ENCODE assay signal across 35 cellular contexts in genomic region chr11:67626970-67627369, GRCh38. TPM values are rescaled to one million over a fixed set of nuclear protein-coding genes. Genes with fewer than 3 reads are reported as not detected.
DNase-seq lines count a peak whose midpoint lies in the region; ATAC-seq, FAIRE-seq and TF ChIP-seq lines count a peak whose summit lies in the region.
"Had no signal": no experiment of that assay in that cellular context is flagged by ENCODE, and none has a peak within 500 bp of the region (broad histone marks: within the 10 kb centered on the region; RNA-seq: fewer than 3 reads in every experiment).

No MANE protein-coding gene starts in this region.

- peaks cover 22% of the 10 kb centered on the region for H3K4me1 Mint-ChIP-seq in stimulated activated memory B cell treated with anti-CD40 and anti-IgM and Interleukin-4, amounts not matched to agents 10 μg/mL and 1 μg/mL and 100 μg/mL, for 72 hours

- intact Hi-C loops in Right ventricle myocardium superior (cut with DNase I) (no loop called here), Right ventricle myocardium inferior (cut with DNase I) (no loop called here), kidney (cut with DNase I) (no loop called here)

- no peak overlapping the region for H3K4me3 ChIP-seq in kidney (ENCODE audit: low read length in 2 of 2)
- H3K4me3 ChIP-seq: lung, MG63, sigmoid colon had no signal

- no peak for FAIRE-seq in kidney (lab: Jason Lieb, UNC)
- FAIRE-seq: astrocyte, endometrium, GM12892, H54 had no signal

- TF ChIP-seq CTCF in kidney (IDR thresholded peaks at IDR 0.05; ENCODE audit: borderline replicate concordance, extremely low read depth, insufficient read depth): no peak

- no peak overlapping the region for H3K4me3 Mint-ChIP-seq in stimulated activated memory B cell treated with anti-CD40 and anti-IgM and Interleukin-4, amounts not matched to agents 10 μg/mL and 1 μg/mL and 100 μg/mL, for 72 hours

- H3K27ac Mint-ChIP-seq in stimulated activated memory B cell treated with anti-CD40 and anti-IgM and Interleukin-4, amounts not matched to agents 10 μg/mL and 1 μg/mL and 100 μg/mL, for 72 hours: peak overlapping the region; percentile 63
- H3K27ac Mint-ChIP-seq: progenitor cell of endocrine pancreas had no signal

- H3K4me1 ChIP-seq in kidney (ENCODE audit: control insufficient read depth in 1 of 2, insufficient read depth in 1 of 2, low read depth in 1 of 2, low read length in 2 of 2): peaks cover 6 to 18% of the 10 kb centered on the region in 2 donors

- peak; percentile 34 for DNase-seq in Right ventricle myocardium superior
- no peak for DNase-seq in Right ventricle myocardium inferior (ENCODE audit: missing footprints)
- peak; percentile 73 to 77 for DNase-seq in SHP77 (lab: John Stamatoyannopoulos, UW)
- DNase-seq in kidney: peak; percentile 57
- DNase-seq in activated naive CD4-positive, alpha-beta T cell (lab: John Stamatoyannopoulos, UW): no peak
- no peak for DNase-seq in NK-92 treated with Interleukin-12 subunit alpha and Interleukin-12 subunit beta, amount 100 ng/mL, for 24 hours (lab: John Stamatoyannopoulos, UW)
- DNase-seq: activated CD4-positive, alpha-beta T cell treated with anti-CD3 and anti-CD28 coated beads for 48 hours; activated gamma-delta T cell; activated T-cell treated with anti-CD3 and anti-CD28 coated beads, Interleukin-2, amount 50 U/mL, for 1 hour; dermis blood vessel endothelial cell; hypothalamus; KBM-7; MG63; NCI-H2081; NCI-H2227 treated with DMSO at 0.1 percent for 48 hours; sigmoid colon; SK-N-SH; stimulated activated CD4-positive, alpha-beta T cell treated with anti-CD3 and anti-CD28 coated beads, Interleukin-4, amount 100 ng/mL, for 4 hours; stimulated activated naive B cell treated with anti-CD40 and anti-IgM and Interleukin-4, amounts not matched to agents 10 μg/mL and 1 μg/mL and 100 μg/mL, for 72 hours had no signal

- H3K9ac ChIP-seq in kidney (ENCODE audit: low read length in 2 of 2): no peak overlapping the region
- H3K9ac ChIP-seq: SK-N-SH had no signal

- peaks cover 12% of the 10 kb centered on the region for H3K36me3 Mint-ChIP-seq in stimulated activated memory B cell treated with anti-CD40 and anti-IgM and Interleukin-4, amounts not matched to agents 10 μg/mL and 1 μg/mL and 100 μg/mL, for 72 hours
- H3K36me3 Mint-ChIP-seq: CD4-positive, alpha-beta memory T cell had no signal

- H3K9me3 Mint-ChIP-seq in stimulated activated memory B cell treated with anti-CD40 and anti-IgM and Interleukin-4, amounts not matched to agents 10 μg/mL and 1 μg/mL and 100 μg/mL, for 72 hours: no peaks in the 10 kb centered on the region
- H3K9me3 Mint-ChIP-seq: stimulated activated naive B cell treated with anti-CD40 and anti-IgM and Interleukin-4, amounts not matched to agents 10 μg/mL and 1 μg/mL and 100 μg/mL, for 72 hours had no signal

- no peak overlapping the region for H3K27ac ChIP-seq in kidney (ENCODE audit: low read depth in 2 of 2, low read length in 2 of 2)
- H3K27ac ChIP-seq: neutrophil, sigmoid colon had no signal

- ATAC-seq in Right ventricle myocardium superior (ENCODE audit: poor library complexity) (no peak), Right ventricle myocardium inferior (no peak), GM18511 (IDR thresholded peaks at IDR 0.05; ENCODE audit: unreplicated experiment) (no peak)
- no peak for ATAC-seq in stimulated activated memory B cell treated with anti-CD40 and anti-IgM and Interleukin-4, amounts not matched to agents 10 μg/mL and 1 μg/mL and 100 μg/mL, for 72 hours
- ATAC-seq: stimulated activated naive B cell treated with anti-CD40 and anti-IgM and Interleukin-4, amounts not matched to agents 10 μg/mL and 1 μg/mL and 100 μg/mL, for 72 hours had no signal

- H3K27me3 Mint-ChIP-seq in stimulated activated memory B cell treated with anti-CD40 and anti-IgM and Interleukin-4, amounts not matched to agents 10 μg/mL and 1 μg/mL and 100 μg/mL, for 72 hours: no peaks in the 10 kb centered on the region
- H3K27me3 Mint-ChIP-seq: CD4-positive, alpha-beta memory T cell; stimulated activated naive B cell treated with anti-CD40 and anti-IgM and Interleukin-4, amounts not matched to agents 10 μg/mL and 1 μg/mL and 100 μg/mL, for 72 hours had no signal

- H3K36me3 ChIP-seq in kidney (ENCODE audit: control insufficient read depth in 1 of 2, insufficient read depth in 2 of 2, low read length in 2 of 2): no peaks in the 10 kb centered on the region
- H3K36me3 ChIP-seq: MG63, neutrophil, sigmoid colon had no signal

- H3K9me3 ChIP-seq in kidney (ENCODE audit: control insufficient read depth in 1 of 2, low read length in 2 of 2): no peaks in the 10 kb centered on the region
- H3K9me3 ChIP-seq: MG63, neutrophil, sigmoid colon, SK-N-SH had no signal

RNA-seq across cellular contexts. Expression of gene NUDT8, which starts 2.8 kb away (rescaled TPM):
- total RNA-seq in Right ventricle myocardium superior (110 TPM), Right ventricle myocardium inferior (104 TPM), kidney (11.9 TPM)
- 57.0 TPM for polyA plus RNA-seq in kidney (ENCODE audit: insufficient read depth, low read depth, low replicate concordance)

RNA-seq across cellular contexts. Expression of gene TBX10, which starts 12.6 kb away (rescaled TPM):
- total RNA-seq in Right ventricle myocardium superior (0.51 TPM), Right ventricle myocardium inferior (0.41 TPM), kidney (not detected)
- not detected for polyA plus RNA-seq in kidney (ENCODE audit: insufficient read depth, low read depth, low replicate concordance)
- total RNA-seq: A172; activated CD8-positive, alpha-beta memory T cell treated with anti-CD3 and anti-CD28 coated beads for 36 hours; astrocyte; CD4-positive, alpha-beta memory T cell; dermis blood vessel endothelial cell; lung; progenitor cell of endocrine pancreas; RPMI7951; sigmoid colon; T-helper 2 cell treated with Interferon-gamma antibody and Interleukin-4, amounts not matched to agents 100 ng/mL and 5 ng/mL, for 36 hours; temporal lobe; urinary bladder had no signal
- polyA plus RNA-seq: CD4-positive, alpha-beta memory T cell; lung; SK-N-SH; urinary bladder had no signal

RNA-seq across cellular contexts. Expression of gene NDUFV1, which starts 20.2 kb away (rescaled TPM):
- total RNA-seq in Right ventricle myocardium superior: 754 TPM
- total RNA-seq in Right ventricle myocardium inferior: 724 TPM
- 191 TPM for total RNA-seq in kidney
- polyA plus RNA-seq in kidney (ENCODE audit: insufficient read depth, low read depth, low replicate concordance): 395 TPM

RNA-seq across cellular contexts. Expression of gene ACY3, which starts 23.6 kb away (rescaled TPM):
- total RNA-seq in Right ventricle myocardium superior: not detected
- not detected for total RNA-seq in Right ventricle myocardium inferior
- total RNA-seq in kidney: 7.7 TPM
- polyA plus RNA-seq in kidney (ENCODE audit: insufficient read depth, low read depth, low replicate concordance): 111 TPM
- total RNA-seq: astrocyte; CD4-positive, alpha-beta memory T cell; dermis blood vessel endothelial cell; sigmoid colon; temporal lobe; urinary bladder had no signal
- polyA plus RNA-seq: SK-N-SH, urinary bladder had no signal

RNA-seq across cellular contexts. Expression of gene GSTP1, which starts 43.4 kb away (rescaled TPM):
- 361 TPM for total RNA-seq in Right ventricle myocardium superior
- total RNA-seq in Right ventricle myocardium inferior: 393 TPM
- total RNA-seq in kidney: 800 TPM
- polyA plus RNA-seq in kidney (ENCODE audit: insufficient read depth, low read depth, low replicate concordance): 1,687 TPM

Comparison
In these comparisons a context has a peak if more than half of its experiments do, and no peak if none do; other contexts are left out.
1. DNase-seq: peak in Right ventricle myocardium superior (single experiment), SHP77 (2 of 2) and kidney (single experiment); none in Right ventricle myocardium inferior (single experiment), activated naive CD4-positive, alpha-beta T cell (0 of 4) and NK-92 treated with Interleukin-12 subunit alpha and Interleukin-12 subunit beta, amount 100 ng/mL, for 24 hours (single experiment).